Comparison of ENCODE assay signal across 11 cellular contexts in genomic region chr3:138349926-138350665, GRCh38. TPM values are rescaled to one million over a fixed set of nuclear protein-coding genes. Genes with fewer than 3 reads are reported as not detected.
DNase-seq lines count a peak whose midpoint lies in the region; ATAC-seq and TF ChIP-seq lines count a peak whose summit lies in the region.
"Had no signal": no experiment of that assay in that cellular context is flagged by ENCODE, and none has a peak within 500 bp of the region (broad histone marks: within the 10 kb centered on the region; RNA-seq: fewer than 3 reads in every experiment).

No MANE protein-coding gene starts in this region.

- H3K4me1 ChIP-seq in SK-N-SH (ENCODE audit: control insufficient read depth in 1 of 2, insufficient read depth in 2 of 2, low read depth in 1 of 2, low read length in 1 of 2) (peaks cover 4 to 9% of the 10 kb centered on the region in 2 experiments; a peak in 1 of 4 replicates), colonic mucosa (no peaks in the 10 kb centered on the region), tibial artery (peaks cover 0 to 38% (median 26%) of the 10 kb centered on the region in 4 donors), body of pancreas (peaks cover 18% of the 10 kb centered on the region)

- H3K4me2 ChIP-seq in SK-N-SH, result peak overlapping the region; percentile 93

- TF ChIP-seq CTCF in SK-N-SH (IDR thresholded peaks at IDR 0.05) (no peak), colonic mucosa (IDR thresholded peaks at IDR 0.05) (no peak), tibial artery (IDR thresholded peaks at IDR 0.05) (no peak), body of pancreas (IDR thresholded peaks at IDR 0.05) (no peak)

- H3K79me2 ChIP-seq in SK-N-SH (ENCODE audit: insufficient read depth), result peaks cover 3% of the 10 kb centered on the region; the same call in 1 of the 2 replicates

- no peaks in the 10 kb centered on the region for H3K27me3 ChIP-seq in SK-N-SH (ENCODE audit: insufficient read depth)
- H3K27me3 ChIP-seq in colonic mucosa, result peaks cover 3% of the 10 kb centered on the region
- no peaks in the 10 kb centered on the region for H3K27me3 ChIP-seq in tibial artery
- no peaks in the 10 kb centered on the region for H3K27me3 ChIP-seq in body of pancreas

- H3K27ac ChIP-seq in SK-N-SH (ENCODE audit: low read depth in 2 of 2, low read length in 1 of 2) (peak overlapping the region in 1 of 2 experiments; percentile 50; a peak in 1 of 4 replicates), colonic mucosa (peak overlapping the region; percentile 80), tibial artery (peak overlapping the region; percentile 95 to 97), body of pancreas (peak overlapping the region in 1 of 4 donors; percentile 31)

- H3K9me2 ChIP-seq in SK-N-SH, result no peaks in the 10 kb centered on the region

- POLR2A ChIA-PET in SK-N-SH (lab: Yijun Ruan, JAX), result no interaction called here

- ATAC-seq in SK-N-SH treated with all-trans-retinoic acid at 6 μM for 48 hours, result no peak
- ATAC-seq in HG03045 (IDR thresholded peaks at IDR 0.05; ENCODE audit: unreplicated experiment), result no peak
- ATAC-seq in body of pancreas, result no peak

- H2AFZ ChIP-seq in SK-N-SH (ENCODE audit: low read depth), result no peak overlapping the region

- CTCF ChIA-PET in SK-N-SH (lab: Yijun Ruan, JAX), result interaction anchor here (0.8 to 2.1 kb wide), 10 partner anchors 10 to 586 kb away, joined by 3 to 6 read pairs (median 4); partner anchors contain the start of gene NME9

- H3K4me3 ChIP-seq in SK-N-SH (ENCODE audit: low read depth in 2 of 2, low read length in 1 of 2) (peak overlapping the region in 1 of 2 experiments; percentile 92; a peak in 2 of 4 replicates), colonic mucosa (no peak overlapping the region), tibial artery (peak overlapping the region; percentile 94 to 95), body of pancreas (no peak overlapping the region)

- 91% methylated on average over 15 of the region's 15 CpGs for WGBS in SK-N-SH (ENCODE audit: low lambda C conversion rate)
- 48 to 49% methylated on average over 14 to 15 of the region's 15 CpGs for WGBS in body of pancreas, 2 donors

- DNase-seq in SK-N-SH (no peak), colonic mucosa (no peak), midbrain (lab: John Stamatoyannopoulos, UW) (peak; percentile 56), tibial artery (no peak), NCI-H1417 treated with DMSO at 0.1 percent for 48 hours (lab: John Stamatoyannopoulos, UW) (no peak), body of pancreas (no peak)
- DNase-seq: ACHN; central memory CD4-positive, alpha-beta T cell had no signal

- H4K20me1 ChIP-seq in SK-N-SH (ENCODE audit: insufficient read depth), result no peaks in the 10 kb centered on the region

- TF ChIP-seq RAD21 in SK-N-SH (IDR thresholded peaks at IDR 0.05; ENCODE audit: low read length), result no peak

- H3K9ac ChIP-seq in SK-N-SH (no peak overlapping the region; the same call in 1 of the 2 replicates), colonic mucosa (ENCODE audit: low read depth in 2 of 2, low read length in 2 of 2) (no peak overlapping the region)

- intact Hi-C loops in colonic mucosa (cut with DNase I) (no loop called here), tibial artery (cut with DNase I; ENCODE audit: low total_unique reads) (no loop called here), body of pancreas (cut with DNase I) (no loop called here)

- no peak for TF ChIP-seq EP300 in SK-N-SH (IDR thresholded peaks at IDR 0.05; ENCODE audit: borderline replicate concordance in 1 of 2, low read depth in 1 of 2, low read length in 1 of 2)

- H3K9me3 ChIP-seq in SK-N-SH, result no peaks in the 10 kb centered on the region
- H3K9me3 ChIP-seq in colonic mucosa, result no peaks in the 10 kb centered on the region
- no peaks in the 10 kb centered on the region for H3K9me3 ChIP-seq in tibial artery
- H3K9me3 ChIP-seq in body of pancreas, result no peaks in the 10 kb centered on the region
- H3K9me3 ChIP-seq: left lung had no signal

- no peak for TF ChIP-seq POLR2A in body of pancreas (IDR thresholded peaks at IDR 0.05)

- H3F3A ChIP-seq in SK-N-SH (replicated peaks; ENCODE audit: insufficient read depth), result peaks cover 11% of the 10 kb centered on the region

- H3K36me3 ChIP-seq in SK-N-SH (replicated peaks in 1 of 2; ENCODE audit: control insufficient read depth in 1 of 2, insufficient read depth in 2 of 2, low read length in 1 of 2), result no peaks in the 10 kb centered on the region
- H3K36me3 ChIP-seq in colonic mucosa, result no peaks in the 10 kb centered on the region
- H3K36me3 ChIP-seq in tibial artery, result no peaks in the 10 kb centered on the region
- H3K36me3 ChIP-seq in body of pancreas (replicated peaks in 1 of 2; ENCODE audit: insufficient read depth in 1 of 2, low read depth in 2 of 2), result no peaks in the 10 kb centered on the region
- H3K36me3 ChIP-seq: left lung had no signal

TF ChIP-seq in SK-N-SH, 30 proteins besides CTCF, POLR2A, EP300 and RAD21:
- no peak for TF ChIP-seq MXI1 (IDR thresholded peaks at IDR 0.05; ENCODE audit: low read depth, low read length)
- no peak for TF ChIP-seq TEAD4 (IDR thresholded peaks at IDR 0.05; ENCODE audit: borderline replicate concordance, insufficient read depth)
- no peak for TF ChIP-seq FOSL2 (IDR thresholded peaks at IDR 0.05; ENCODE audit: borderline replicate concordance, low read depth)
- TF ChIP-seq USF2 (IDR thresholded peaks at IDR 0.05; ENCODE audit: borderline replicate concordance, low read depth, low read length), result no peak
- no peak for TF ChIP-seq GABPA (IDR thresholded peaks at IDR 0.05; ENCODE audit: low read depth)
- no peak for TF ChIP-seq POLR2AphosphoS5 (IDR thresholded peaks at IDR 0.05; ENCODE audit: low read depth, low read length)
- no peak for TF ChIP-seq YY1 (IDR thresholded peaks at IDR 0.05; ENCODE audit: low read depth)
- no peak for TF ChIP-seq IRF3 (IDR thresholded peaks at IDR 0.05; ENCODE audit: low read depth, low read length)
- no peak for TF ChIP-seq JUND (IDR thresholded peaks at IDR 0.05)
- TF ChIP-seq RFX5 (IDR thresholded peaks at IDR 0.05; ENCODE audit: low read length), result no peak
- TF ChIP-seq FOXM1 (IDR thresholded peaks at IDR 0.05; ENCODE audit: low read depth), result no peak

TF ChIP-seq in SK-N-SH treated with all-trans-retinoic acid at 6 μM for 48 hours, 23 proteins besides CTCF, POLR2A, EP300 and RAD21 (continues in another document):
- no peak for TF ChIP-seq CSRNP3 (CRISPR knock-in tag; IDR thresholded peaks at IDR 0.05)
- no peak for TF ChIP-seq ZNF8 (CRISPR knock-in tag; IDR thresholded peaks at IDR 0.05)
- TF ChIP-seq SNAI2 (CRISPR knock-in tag; IDR thresholded peaks at IDR 0.05), result no peak
- TF ChIP-seq ZFP3 (CRISPR knock-in tag; IDR thresholded peaks at IDR 0.05), result no peak
- no peak for TF ChIP-seq ZNF565 (CRISPR knock-in tag; conservative IDR thresholded peaks at IDR 0.05; ENCODE audit: low read depth)
- TF ChIP-seq RARB (CRISPR knock-in tag; IDR thresholded peaks at IDR 0.05), result no peak
- TF ChIP-seq TOX (CRISPR knock-in tag; IDR thresholded peaks at IDR 0.05; ENCODE audit: borderline replicate concordance), result no peak
- TF ChIP-seq POU6F1 (CRISPR knock-in tag; IDR thresholded peaks at IDR 0.05; ENCODE audit: borderline replicate concordance, low read depth), result no peak
- no peak for TF ChIP-seq PPARA (CRISPR knock-in tag; IDR thresholded peaks at IDR 0.05; ENCODE audit: borderline replicate concordance)
- no peak for TF ChIP-seq ISL1 (CRISPR knock-in tag; IDR thresholded peaks at IDR 0.05)

RNA-seq across cellular contexts. Expression of gene MRAS, which starts 1.7 kb away (rescaled TPM):
- polyA plus RNA-seq in SK-N-SH (2012; rRNA removed), result 25.0 and 28.1 TPM in 2 replicates
- 26.8 and 28.4 TPM in 2 replicates for polyA plus RNA-seq in SK-N-SH (2012; cell fraction: cytosol; rRNA removed)
- polyA plus RNA-seq in SK-N-SH (2012; cell fraction: nucleus; rRNA removed), result 25.7 and 27.4 TPM in 2 replicates
- 1 to 10 TPM; 2.2 to 4.5 TPM for total RNA-seq in colonic mucosa
- total RNA-seq in body of pancreas, result 10 to 100 TPM in 1 of 2 donors, 1 to 10 TPM in 1; 9.9 to 20.1 TPM

RNA-seq across cellular contexts. Expression of gene NME9, which starts 20.4 kb away (rescaled TPM):
- polyA plus RNA-seq in SK-N-SH (2012; rRNA removed), result 0.43 and 0.65 TPM in 2 replicates
- 0.28 and 0.39 TPM in 2 replicates for polyA plus RNA-seq in SK-N-SH (2012; cell fraction: cytosol; rRNA removed)
- 1.3 and 2.0 TPM in 2 replicates for polyA plus RNA-seq in SK-N-SH (2012; cell fraction: nucleus; rRNA removed)
- total RNA-seq in colonic mucosa (not detected), body of pancreas (1 to 10 TPM in 1 of 2 donors, not detected in 1; 1.3 TPM)

Comparison
In these comparisons a context has a peak if more than half of its experiments do, and no peak if none do; other contexts are left out.
1. H3K4me3 ChIP-seq: peak in tibial artery (2 of 2); none in colonic mucosa (single experiment) and body of pancreas (0 of 2).